In the genomic region with DNA sequence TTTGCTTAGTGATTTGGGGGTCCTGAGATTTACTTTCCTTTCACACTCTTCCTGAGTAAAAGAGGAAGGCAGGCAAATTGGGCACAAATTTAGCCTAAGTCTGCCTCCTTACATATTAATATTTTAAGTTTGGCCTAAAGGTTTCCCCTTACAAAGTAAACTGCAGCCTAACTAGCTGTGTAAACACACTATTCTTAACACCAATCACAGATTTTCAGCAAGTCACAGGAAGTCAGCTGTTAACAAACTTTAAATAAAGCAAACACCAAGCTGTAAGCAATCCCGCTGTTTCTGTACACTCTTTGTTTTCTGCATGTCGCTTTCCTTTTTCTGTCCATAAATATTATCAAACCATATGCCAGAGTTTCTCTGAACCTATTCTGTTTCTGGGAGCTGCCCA, we compare ENCODE assay signal across 1 cellular context.
TF ChIP-seq lines count a peak whose summit lies in the region.

No MANE protein-coding gene starts in this region.

TF ChIP-seq in GM23338, 12 proteins besides CTCF, POLR2A, EP300 and RAD21:
- TF ChIP-seq STAT1 (IDR thresholded peaks at IDR 0.05; ENCODE audit: unreplicated experiment) (no peak), ZNF114 (CRISPR knock-in tag; IDR thresholded peaks at IDR 0.05) (no peak), POLR2AphosphoS5 (IDR thresholded peaks at IDR 0.05; ENCODE audit: low read depth) (no peak), CREB1 (CRISPR knock-in tag; IDR thresholded peaks at IDR 0.05; ENCODE audit: low read depth) (no peak)
- TF ChIP-seq, protein P1, sequence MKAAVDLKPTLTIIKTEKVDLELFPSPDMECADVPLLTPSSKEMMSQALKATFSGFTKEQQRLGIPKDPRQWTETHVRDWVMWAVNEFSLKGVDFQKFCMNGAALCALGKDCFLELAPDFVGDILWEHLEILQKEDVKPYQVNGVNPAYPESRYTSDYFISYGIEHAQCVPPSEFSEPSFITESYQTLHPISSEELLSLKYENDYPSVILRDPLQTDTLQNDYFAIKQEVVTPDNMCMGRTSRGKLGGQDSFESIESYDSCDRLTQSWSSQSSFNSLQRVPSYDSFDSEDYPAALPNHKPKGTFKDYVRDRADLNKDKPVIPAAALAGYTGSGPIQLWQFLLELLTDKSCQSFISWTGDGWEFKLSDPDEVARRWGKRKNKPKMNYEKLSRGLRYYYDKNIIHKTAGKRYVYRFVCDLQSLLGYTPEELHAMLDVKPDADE (IDR thresholded peaks at IDR 0.05): no peak
